ENCODE assay signal across 24 cellular contexts in genomic region chrX:1511829-1512228, GRCh38. TPM values are rescaled to one million over a fixed set of nuclear protein-coding genes. Genes with fewer than 3 reads are reported as not detected.
DNase-seq lines count a peak whose midpoint lies in the region; ATAC-seq and TF ChIP-seq lines count a peak whose summit lies in the region.
"Had no signal": no experiment of that assay in that cellular context is flagged by ENCODE, and none has a peak within 500 bp of the region (broad histone marks: within the 10 kb centered on the region; RNA-seq: fewer than 3 reads in every experiment).

No MANE protein-coding gene starts in this region.

- H3K27me3 ChIP-seq in upper lobe of right lung, result no peaks in the 10 kb centered on the region
- H3K27me3 ChIP-seq: heart right ventricle had no signal

- H3K27ac Mint-ChIP-seq in activated naive CD4-positive, alpha-beta T cell treated with anti-CD3 and anti-CD28 coated beads for 36 hours, result peak overlapping the region; percentile 44
- peak overlapping the region in 2 of 3 donors; percentile 47 to 61 for H3K27ac Mint-ChIP-seq in IgD-negative memory B cell
- H3K27ac Mint-ChIP-seq in chondrocyte (ENCODE audit: unreplicated experiment), result no peak overlapping the region
- H3K27ac Mint-ChIP-seq: T-helper 2 cell treated with Interferon-gamma antibody and Interleukin-4, amounts not matched to agents 5 μg/mL and 100 μg/mL, for 36 hours had no signal

- CTCF ChIA-PET in activated naive CD4-positive, alpha-beta T cell treated with anti-CD3 and anti-CD28 coated beads for 36 hours (lab: Charles Lee), result no interaction called here

- H3K27ac ChIP-seq in upper lobe of right lung, result no peak overlapping the region
- H3K27ac ChIP-seq: C4-2B, heart right ventricle, HL-60, WERI-Rb-1 had no signal

- H3K4me1 Mint-ChIP-seq in activated naive CD4-positive, alpha-beta T cell treated with anti-CD3 and anti-CD28 coated beads for 36 hours (ENCODE audit: low read depth), result peaks cover 16% of the 10 kb centered on the region
- peaks cover 10 to 27% (median 25%) of the 10 kb centered on the region in 3 donors for H3K4me1 Mint-ChIP-seq in IgD-negative memory B cell
- H3K4me1 Mint-ChIP-seq in chondrocyte (ENCODE audit: low read depth), result no peaks in the 10 kb centered on the region

- peaks cover 28% of the 10 kb centered on the region for H3K36me3 Mint-ChIP-seq in activated naive CD4-positive, alpha-beta T cell treated with anti-CD3 and anti-CD28 coated beads for 36 hours (ENCODE audit: low read depth)
- H3K36me3 Mint-ChIP-seq in IgD-negative memory B cell (peaks cover 16% of the 10 kb centered on the region), chondrocyte (ENCODE audit: low read depth) (no peaks in the 10 kb centered on the region)

- H3K4me1 ChIP-seq in upper lobe of right lung, result no peaks in the 10 kb centered on the region

- H3K4me3 Mint-ChIP-seq in activated naive CD4-positive, alpha-beta T cell treated with anti-CD3 and anti-CD28 coated beads for 36 hours, result no peak overlapping the region
- no peak overlapping the region for H3K4me3 Mint-ChIP-seq in IgD-negative memory B cell
- H3K4me3 Mint-ChIP-seq in chondrocyte (ENCODE audit: unreplicated experiment), result no peak overlapping the region
- H3K4me3 Mint-ChIP-seq: activated T-cell treated with anti-CD3 and anti-CD28 coated beads, Interleukin-2, amount 50 U/mL, for 72 hours; T-helper 2 cell treated with Interferon-gamma antibody and Interleukin-4, amounts not matched to agents 5 μg/mL and 100 μg/mL, for 36 hours had no signal

- no peaks in the 10 kb centered on the region for H3K9me3 ChIP-seq in upper lobe of right lung

- TF ChIP-seq CTCF in chondrocyte (IDR thresholded peaks at IDR 0.05), result no peak
- TF ChIP-seq CTCF in upper lobe of right lung (IDR thresholded peaks at IDR 0.05), result no peak

- H3K27me3 Mint-ChIP-seq in activated naive CD4-positive, alpha-beta T cell treated with anti-CD3 and anti-CD28 coated beads for 36 hours (ENCODE audit: low read depth), result no peaks in the 10 kb centered on the region
- H3K27me3 Mint-ChIP-seq in IgD-negative memory B cell (no peaks in the 10 kb centered on the region), chondrocyte (ENCODE audit: low read depth) (peaks cover 9% of the 10 kb centered on the region)

- ATAC-seq in upper lobe of right lung, result no peak
- ATAC-seq: activated T-cell treated with anti-CD3 and anti-CD28 coated beads, Interleukin-2, amount 50 U/mL, for 72 hours; heart right ventricle; HepG2 had no signal

- no peaks in the 10 kb centered on the region for H3K36me3 ChIP-seq in upper lobe of right lung
- H3K36me3 ChIP-seq: heart right ventricle, WERI-Rb-1 had no signal

- no peak overlapping the region for H3K4me3 ChIP-seq in upper lobe of right lung
- H3K4me3 ChIP-seq: heart right ventricle had no signal

- H3K9me3 Mint-ChIP-seq in activated naive CD4-positive, alpha-beta T cell treated with anti-CD3 and anti-CD28 coated beads for 36 hours, result peaks cover 11% of the 10 kb centered on the region
- peaks cover 0 to 7% (median 7%) of the 10 kb centered on the region in 3 donors for H3K9me3 Mint-ChIP-seq in IgD-negative memory B cell
- H3K9me3 Mint-ChIP-seq in chondrocyte (ENCODE audit: low read depth), result peaks cover 10% of the 10 kb centered on the region

- intact Hi-C loops in activated naive CD4-positive, alpha-beta T cell treated with anti-CD3 and anti-CD28 coated beads for 36 hours (cut with micrococcal nuclease), result no loop called here
- intact Hi-C loops in upper lobe of right lung (cut with DNase I), result no loop called here

- DNase-seq in activated naive CD4-positive, alpha-beta T cell treated with anti-CD3 and anti-CD28 coated beads for 36 hours, result no peak
- no peak for DNase-seq in activated naive CD4-positive, alpha-beta T cell treated with Interleukin-2 at 50 U/mL for 16 hours
- DNase-seq in chondrocyte (ENCODE audit: low spot score) (peak; percentile 40), upper lobe of right lung (peak; percentile 2), DMS153 (lab: John Stamatoyannopoulos, UW) (no peak), cerebellum (ENCODE audit: low spot score) (no peak)
- DNase-seq: activated T-cell treated with anti-CD3 and anti-CD28 coated beads, Interleukin-2, amount 50 U/mL, for 72 hours; cerebellar nuclear complex; effector CD4-positive, alpha-beta T cell; erythroblast; foreskin fibroblast; GDM1; heart right ventricle; NCI-H1048; NCI-H187 treated with DMSO at 0.1 percent for 48 hours; NCI-H69; small intestine; stimulated activated CD4-positive, alpha-beta T cell treated with anti-CD3 and anti-CD28 coated beads, Interleukin-1b, Interleukin-23, amount 100 ng/mL, for 48 hours; WERI-Rb-1 had no signal

RNA-seq across cellular contexts. Expression of gene P2RY8, which starts 25.2 kb away (rescaled TPM):
- total RNA-seq in activated naive CD4-positive, alpha-beta T cell treated with anti-CD3 and anti-CD28 coated beads for 36 hours, result 10 to 100 TPM in 1 of 2 experiments, 1 to 10 TPM in 1; 9.8 to 10.6 TPM
- polyA plus RNA-seq in IgD-negative memory B cell, result 206 TPM
- not detected in 3 replicates for total RNA-seq in chondrocyte
- total RNA-seq in upper lobe of right lung, result 3.1 TPM
- 0.09 TPM for total RNA-seq in cerebellum

RNA-seq across cellular contexts. Expression of gene ASMTL, which starts 59.1 kb away (rescaled TPM):
- total RNA-seq in activated naive CD4-positive, alpha-beta T cell treated with anti-CD3 and anti-CD28 coated beads for 36 hours, result 10 to 100 TPM; 45.1 to 47.2 TPM
- 50.1 TPM for polyA plus RNA-seq in IgD-negative memory B cell
- total RNA-seq in chondrocyte, result 19.6 to 29.0 TPM (median 20.2 TPM) in 3 replicates
- 23.8 TPM for total RNA-seq in upper lobe of right lung
- 9.0 TPM for total RNA-seq in cerebellum

Comparison
In these comparisons a context has a peak if more than half of its experiments do, and no peak if none do; other contexts are left out.
1. DNase-seq: peak in chondrocyte (single experiment) and upper lobe of right lung (single experiment); none in activated naive CD4-positive, alpha-beta T cell treated with anti-CD3 and anti-CD28 coated beads for 36 hours (single experiment), activated naive CD4-positive, alpha-beta T cell treated with Interleukin-2 at 50 U/mL for 16 hours (single experiment), DMS153 (single experiment) and cerebellum (single experiment).